17 cellular contexts compared by ENCODE assay signal in the genomic region with DNA sequence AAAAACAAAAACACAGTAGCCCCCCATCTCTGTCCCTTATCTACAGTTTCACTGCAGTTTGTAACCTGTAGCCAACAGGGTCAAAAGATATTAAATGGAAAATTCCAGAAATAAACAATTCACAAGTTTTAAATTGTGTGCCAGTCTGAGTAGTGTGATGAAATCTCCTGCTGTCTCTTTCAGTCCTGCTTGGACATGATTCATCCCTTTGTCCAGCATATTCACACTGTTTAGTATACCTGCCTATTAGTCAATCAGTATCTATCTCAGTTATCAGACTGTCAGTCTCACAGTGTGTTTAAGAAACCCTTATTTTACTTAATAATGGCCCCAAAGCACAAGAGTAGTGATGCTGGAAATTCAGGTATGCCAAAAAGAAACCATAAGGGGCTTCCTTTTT.
DNase-seq lines count a peak whose midpoint lies in the region; ATAC-seq and TF ChIP-seq lines count a peak whose summit lies in the region.
"Had no signal": no experiment of that assay in that cellular context is flagged by ENCODE, and none has a peak within 500 bp of the region (broad histone marks: within the 10 kb centered on the region; RNA-seq: fewer than 3 reads in every experiment).

No MANE protein-coding gene starts in this region.

- TF ChIP-seq CTCF in RWPE2 (IDR thresholded peaks at IDR 0.05; ENCODE audit: poor library complexity, severe bottlenecking), result no peak
- no peak for TF ChIP-seq CTCF in fibroblast of pulmonary artery (IDR thresholded peaks at IDR 0.05; ENCODE audit: low read length, missing control alignments)
- no peak for TF ChIP-seq CTCF in nephron progenitor cell (IDR thresholded peaks at IDR 0.05)

- ATAC-seq in RWPE2 (ENCODE audit: low read depth), result peak; percentile 100
- ATAC-seq: heart left ventricle, left colon had no signal

- peaks cover 12% of the 10 kb centered on the region for H3K36me3 Mint-ChIP-seq in nephron progenitor cell (ENCODE audit: low read depth)

- no peaks in the 10 kb centered on the region for H3K36me3 ChIP-seq in RWPE2 (ENCODE audit: low read depth)
- H3K36me3 ChIP-seq: cardiac muscle cell, heart left ventricle, prostate gland had no signal

- H3K9me3 Mint-ChIP-seq in nephron progenitor cell, result peaks cover 8% of the 10 kb centered on the region

- peak; percentile 3 for DNase-seq in NCI-H146 (lab: John Stamatoyannopoulos, UW)
- no peak for DNase-seq in NCI-H146 treated with DMSO at 0.1 percent for 48 hours (lab: John Stamatoyannopoulos, UW; ENCODE audit: unreplicated experiment)
- no peak for DNase-seq in RWPE2 (ENCODE audit: low spot score)
- DNase-seq in fibroblast of pulmonary artery (ENCODE audit: low read depth), result peak; percentile 54
- DNase-seq in nephron progenitor cell, result no peak
- DNase-seq in AG08395 (ENCODE audit: low spot score), result no peak
- no peak for DNase-seq in HUDEP-2 (lab: John Stamatoyannopoulos, UW; ENCODE audit: unreplicated experiment in 76 of 76)
- DNase-seq in effector CD8-positive, alpha-beta T cell (lab: John Stamatoyannopoulos, UW), result no peak
- DNase-seq: EL, H9, heart left ventricle, left colon, NCI-H1092 had no signal

- H3K27ac Mint-ChIP-seq in nephron progenitor cell, result peak overlapping the region; percentile 29
- H3K27ac Mint-ChIP-seq: H9 had no signal

- peaks cover 3% of the 10 kb centered on the region for H3K27me3 Mint-ChIP-seq in nephron progenitor cell (ENCODE audit: low read depth, poor library complexity)

- no peak overlapping the region for H3K4me3 ChIP-seq in RWPE2 (ENCODE audit: severe bottlenecking)
- no peak overlapping the region for H3K4me3 ChIP-seq in fibroblast of pulmonary artery (replicated peaks; ENCODE audit: low read depth, low read length)
- H3K4me3 ChIP-seq: cardiac muscle cell, heart left ventricle, prostate gland, SK-N-MC had no signal

- H3K27me3 ChIP-seq in RWPE2 (ENCODE audit: insufficient read depth, poor library complexity, severe bottlenecking), result no peaks in the 10 kb centered on the region
- H3K27me3 ChIP-seq: cardiac muscle cell, heart left ventricle had no signal

- H3K9me3 ChIP-seq in RWPE2 (ENCODE audit: severe bottlenecking), result no peaks in the 10 kb centered on the region
- H3K9me3 ChIP-seq: prostate gland had no signal

- peaks cover 4% of the 10 kb centered on the region for H3K4me1 ChIP-seq in RWPE2 (ENCODE audit: insufficient read depth, poor library complexity, severe bottlenecking)
- H3K4me1 ChIP-seq: prostate gland had no signal

- peaks cover 13% of the 10 kb centered on the region for H3K4me1 Mint-ChIP-seq in nephron progenitor cell

- H3K4me3 Mint-ChIP-seq in nephron progenitor cell, result no peak overlapping the region
- H3K4me3 Mint-ChIP-seq: H9 had no signal

- peak overlapping the region; percentile 6 for H3K27ac ChIP-seq in RWPE2 (ENCODE audit: poor library complexity, severe bottlenecking)
- H3K27ac ChIP-seq: 22Rv1, cardiac muscle cell, heart left ventricle, prostate gland, SK-N-MC had no signal

Comparison
In these comparisons a context has a peak if more than half of its experiments do, and no peak if none do; other contexts are left out.
1. DNase-seq: peak in NCI-H146 (single experiment) and fibroblast of pulmonary artery (single experiment); none in NCI-H146 treated with DMSO at 0.1 percent for 48 hours (single experiment), RWPE2 (single experiment), nephron progenitor cell (single experiment), AG08395 (single experiment), HUDEP-2 (0 of 76) and effector CD8-positive, alpha-beta T cell (single experiment).